Comparison of ENCODE assay signal across 35 cellular contexts in genomic region chr15:92023971-92024370, GRCh38.
"Had no signal": no experiment of that assay in that cellular context is flagged by ENCODE, and none has a peak within 500 bp of the region (broad histone marks: within the 10 kb centered on the region; RNA-seq: fewer than 3 reads in every experiment).

No MANE protein-coding gene starts in this region.

- H3K9me3 Mint-ChIP-seq: activated B cell treated with CpG ODN at 0.5 μM for 24 hours; activated CD4-positive, alpha-beta memory T cell treated with anti-CD3 and anti-CD28 coated beads for 36 hours; activated CD4-positive, alpha-beta T cell treated with anti-CD3 and anti-CD28 coated beads, Interleukin-2, amount 10 ng/mL, durations not matched to agents 24 days and 14 days; activated naive CD4-positive, alpha-beta T cell treated with anti-CD3 and anti-CD28 coated beads for 36 hours; activated naive CD4-positive, alpha-beta T cell treated with anti-CD3 and anti-CD28 coated beads, Interleukin-2, amount 50 U/mL, for 24 hours; activated naive CD8-positive, alpha-beta T cell treated with anti-CD3 and anti-CD28 coated beads for 36 hours; activated naive CD8-positive, alpha-beta T cell treated with anti-CD3 and anti-CD28 coated beads, Interleukin-2, amount 50 U/mL, for 24 hours; activated T-helper 1 cell treated with anti-CD3 and anti-CD28 coated beads, Interleukin-12 subunit alpha, Interleukin-12 subunit beta, Interleukin-2, Interleukin-4 antibody, amounts not matched to agents 30 ng/mL and 10 ng/mL and 1 ng/mL, durations not matched to agents 14 hours and 24 hours and 36 hours; activated T-helper 2 cell treated with anti-CD3 and anti-CD28 coated beads, Interferon-gamma antibody, Interleukin-2, Interleukin-4, amounts not matched to agents 10 μg/mL and 5 μg/mL and 100 μg/mL, durations not matched to agents 14 hours and 24 hours and 36 hours; brain; dendritic cell treated with granulocyte-macrophage colony-stimulating factor and Interleukin-4, amounts not matched to agents 40 ng/mL and 50 ng/mL, for 4 days; endodermal cell; T-helper 2 cell treated with Interferon-gamma antibody and Interleukin-4, amounts not matched to agents 5 μg/mL and 100 μg/mL, for 36 hours had no signal

- H3K36me3 ChIP-seq: ascending aorta, breast epithelium, cardiac muscle cell, colonic mucosa, WERI-Rb-1 had no signal

- H3K27me3 Mint-ChIP-seq: activated B cell treated with CpG ODN at 0.5 μM for 24 hours; activated CD4-positive, alpha-beta memory T cell treated with anti-CD3 and anti-CD28 coated beads for 36 hours; activated CD4-positive, alpha-beta T cell treated with anti-CD3 and anti-CD28 coated beads for 36 hours; activated CD4-positive, alpha-beta T cell treated with anti-CD3 and anti-CD28 coated beads, Interleukin-2, amount 10 ng/mL, durations not matched to agents 24 days and 14 days; activated CD8-positive, alpha-beta memory T cell treated with anti-CD3 and anti-CD28 coated beads, Interleukin-2, amount 10 ng/mL, durations not matched to agents 7 days and 5 days; activated naive CD4-positive, alpha-beta T cell treated with anti-CD3 and anti-CD28 coated beads, Interleukin-2, amount 50 U/mL, for 24 hours; activated naive CD8-positive, alpha-beta T cell treated with anti-CD3 and anti-CD28 coated beads for 36 hours; activated naive CD8-positive, alpha-beta T cell treated with anti-CD3 and anti-CD28 coated beads, Interleukin-2, amount 50 U/mL, for 24 hours; brain; dendritic cell treated with granulocyte-macrophage colony-stimulating factor and Interleukin-4, amounts not matched to agents 40 ng/mL and 50 ng/mL, for 4 days; T-helper 17 cell had no signal

- H3K4me3 ChIP-seq: ascending aorta, breast epithelium, cardiac muscle cell, colonic mucosa, dorsolateral prefrontal cortex had no signal

- H3K27me3 ChIP-seq: ascending aorta, breast epithelium, cardiac muscle cell, colonic mucosa, dorsolateral prefrontal cortex had no signal

- H3K36me3 Mint-ChIP-seq: activated CD8-positive, alpha-beta memory T cell treated with anti-CD3 and anti-CD28 coated beads, Interleukin-2, amount 10 ng/mL, durations not matched to agents 7 days and 5 days; activated naive CD8-positive, alpha-beta T cell treated with anti-CD3 and anti-CD28 coated beads for 36 hours; brain had no signal

- H3K4me3 Mint-ChIP-seq: activated B cell treated with CpG ODN at 0.5 μM for 24 hours; activated CD4-positive, alpha-beta memory T cell treated with anti-CD3 and anti-CD28 coated beads for 36 hours; activated CD4-positive, alpha-beta T cell treated with anti-CD3 and anti-CD28 coated beads for 36 hours; activated CD4-positive, alpha-beta T cell treated with anti-CD3 and anti-CD28 coated beads, Interleukin-2, amount 10 ng/mL, durations not matched to agents 24 days and 14 days; activated CD8-positive, alpha-beta memory T cell treated with anti-CD3 and anti-CD28 coated beads, Interleukin-2, amount 10 ng/mL, durations not matched to agents 7 days and 5 days; activated CD8-positive, alpha-beta T cell treated with anti-CD3 and anti-CD28 coated beads, Interleukin-2, amount 10 ng/mL, durations not matched to agents 7 days and 5 days; activated naive CD4-positive, alpha-beta T cell treated with anti-CD3 and anti-CD28 coated beads for 36 hours; activated naive CD4-positive, alpha-beta T cell treated with anti-CD3 and anti-CD28 coated beads, Interleukin-2, amount 50 U/mL, for 24 hours; activated naive CD8-positive, alpha-beta T cell treated with anti-CD3 and anti-CD28 coated beads for 36 hours; activated naive CD8-positive, alpha-beta T cell treated with anti-CD3 and anti-CD28 coated beads, Interleukin-2, amount 50 U/mL, for 24 hours; activated T-helper 1 cell treated with anti-CD3 and anti-CD28 coated beads, Interleukin-12 subunit alpha, Interleukin-12 subunit beta, Interleukin-2, Interleukin-4 antibody, amounts not matched to agents 30 ng/mL and 10 ng/mL and 1 ng/mL, durations not matched to agents 14 hours and 24 hours and 36 hours; brain; dendritic cell treated with granulocyte-macrophage colony-stimulating factor and Interleukin-4, amounts not matched to agents 40 ng/mL and 50 ng/mL, for 4 days; endodermal cell; T-helper 17 cell; T-helper 2 cell treated with Interferon-gamma antibody and Interleukin-4, amounts not matched to agents 5 μg/mL and 100 μg/mL, for 36 hours had no signal

- H3K27ac Mint-ChIP-seq: activated B cell treated with CpG ODN at 0.5 μM for 24 hours; activated CD4-positive, alpha-beta memory T cell treated with anti-CD3 and anti-CD28 coated beads for 36 hours; activated CD4-positive, alpha-beta T cell treated with anti-CD3 and anti-CD28 coated beads for 36 hours; activated CD4-positive, alpha-beta T cell treated with anti-CD3 and anti-CD28 coated beads, Interleukin-2, amount 10 ng/mL, durations not matched to agents 24 days and 14 days; activated CD8-positive, alpha-beta memory T cell treated with anti-CD3 and anti-CD28 coated beads, Interleukin-2, amount 10 ng/mL, durations not matched to agents 7 days and 5 days; activated CD8-positive, alpha-beta T cell treated with anti-CD3 and anti-CD28 coated beads, Interleukin-2, amount 10 ng/mL, durations not matched to agents 7 days and 5 days; activated naive CD4-positive, alpha-beta T cell treated with anti-CD3 and anti-CD28 coated beads for 36 hours; activated naive CD4-positive, alpha-beta T cell treated with anti-CD3 and anti-CD28 coated beads, Interleukin-2, amount 50 U/mL, for 24 hours; activated naive CD8-positive, alpha-beta T cell treated with anti-CD3 and anti-CD28 coated beads for 36 hours; activated naive CD8-positive, alpha-beta T cell treated with anti-CD3 and anti-CD28 coated beads, Interleukin-2, amount 50 U/mL, for 24 hours; activated T-helper 1 cell treated with anti-CD3 and anti-CD28 coated beads, Interleukin-12 subunit alpha, Interleukin-12 subunit beta, Interleukin-2, Interleukin-4 antibody, amounts not matched to agents 30 ng/mL and 10 ng/mL and 1 ng/mL, durations not matched to agents 14 hours and 24 hours and 36 hours; activated T-helper 2 cell treated with anti-CD3 and anti-CD28 coated beads, Interferon-gamma antibody, Interleukin-2, Interleukin-4, amounts not matched to agents 10 μg/mL and 5 μg/mL and 100 μg/mL, durations not matched to agents 14 hours and 24 hours and 36 hours; dendritic cell treated with granulocyte-macrophage colony-stimulating factor and Interleukin-4, amounts not matched to agents 40 ng/mL and 50 ng/mL, for 4 days; endodermal cell; T-helper 17 cell; T-helper 2 cell treated with Interferon-gamma antibody and Interleukin-4, amounts not matched to agents 5 μg/mL and 100 μg/mL, for 36 hours had no signal

- DNase-seq: activated B cell treated with CpG ODN at 0.5 μM for 24 hours; activated CD4-positive, alpha-beta memory T cell treated with anti-CD3 and anti-CD28 coated beads for 36 hours; activated CD4-positive, alpha-beta T cell treated with anti-CD3 and anti-CD28 coated beads for 36 hours; activated CD4-positive, alpha-beta T cell treated with anti-CD3 and anti-CD28 coated beads, Interleukin-2, amount 10 ng/mL, durations not matched to agents 24 days and 14 days; activated CD4-positive, CD25-positive, alpha-beta regulatory T cell treated with anti-CD3 and anti-CD28 coated beads, Interleukin-2, amount 50 U/mL, for 72 hours; activated CD8-positive, alpha-beta memory T cell treated with anti-CD3 and anti-CD28 coated beads, Interleukin-2, amount 10 ng/mL, durations not matched to agents 7 days and 5 days; activated CD8-positive, alpha-beta memory T cell treated with anti-CD3 and anti-CD28 coated beads, Interleukin-2, amount 50 U/mL, for 4 hours; activated CD8-positive, alpha-beta T cell treated with anti-CD3 and anti-CD28 coated beads, Interleukin-2, amount 10 ng/mL, durations not matched to agents 7 days and 5 days; activated effector memory CD4-positive, alpha-beta T cell treated with anti-CD3 and anti-CD28 coated beads, Interleukin-2, amount 50 U/mL, for 16 hours; activated naive CD4-positive, alpha-beta T cell treated with anti-CD3 and anti-CD28 coated beads for 36 hours; activated naive CD8-positive, alpha-beta T cell treated with anti-CD3 and anti-CD28 coated beads for 36 hours; activated naive CD8-positive, alpha-beta T cell treated with anti-CD3 and anti-CD28 coated beads, Interleukin-2, amount 50 U/mL, for 24 hours; activated T-cell treated with anti-CD3 and anti-CD28 coated beads, Interleukin-2, amount 50 U/mL, for 1 hour; activated T-cell treated with anti-CD3 and anti-CD28 coated beads, Interleukin-2, amount 50 U/mL, for 48 hours; central memory CD4-positive, alpha-beta T cell; cerebellar nuclear complex; colonic mucosa; dorsolateral prefrontal cortex; effector memory CD4-positive, alpha-beta T cell; foreskin fibroblast; head of caudate nucleus; T-helper 1 cell; T-helper 17 cell; T1000; WERI-Rb-1 had no signal

- H3K9me3 ChIP-seq: ascending aorta, breast epithelium, colonic mucosa had no signal

- H3K4me1 Mint-ChIP-seq: activated B cell treated with CpG ODN at 0.5 μM for 24 hours, endodermal cell had no signal
